ENCODE assay signal across 14 cellular contexts in genomic region chr12:48107252-48107613, GRCh38. TPM values are rescaled to one million over a fixed set of nuclear protein-coding genes. Genes with fewer than 3 reads are reported as not detected.
A peak's percentile ranks its signal among the peaks of the same experiment; 100 is the strongest.
DNase-seq lines count a peak whose midpoint lies in the region; ATAC-seq and TF ChIP-seq lines count a peak whose summit lies in the region.
"Had no signal": no experiment of that assay in that cellular context is flagged by ENCODE, and none has a peak within 500 bp of the region (broad histone marks: within the 10 kb centered on the region; RNA-seq: fewer than 3 reads in every experiment).

No MANE protein-coding gene starts in this region.

- no peaks in the 10 kb centered on the region for H3K27me3 Mint-ChIP-seq in activated T-cell treated with anti-CD3 and anti-CD28 coated beads, Interleukin-2, amount 50 U/mL, for 24 hours
- H3K27me3 Mint-ChIP-seq in effector memory CD8-positive, alpha-beta T cell = no peaks in the 10 kb centered on the region

- no peak for TF ChIP-seq CTCF in OCI-LY7 (conservative IDR thresholded peaks at IDR 0.05; ENCODE audit: low read length)

- peaks cover 43% of the 10 kb centered on the region for H3K4me1 Mint-ChIP-seq in activated T-cell treated with anti-CD3 and anti-CD28 coated beads, Interleukin-2, amount 50 U/mL, for 24 hours (ENCODE audit: low read depth)
- H3K4me1 Mint-ChIP-seq in effector memory CD8-positive, alpha-beta T cell (ENCODE audit: low read depth in 2 of 2) = peaks cover 24 to 34% of the 10 kb centered on the region in 2 donors
- peaks cover 41% of the 10 kb centered on the region for H3K4me1 Mint-ChIP-seq in stimulated activated effector memory CD8-positive, alpha-beta T cell treated with anti-CD3 and anti-CD28 coated beads, Interleukin-12 subunit alpha, Interleukin-12 subunit beta, amount 100 ng/mL, for 72 hours

- no peaks in the 10 kb centered on the region for H3K9me2 ChIP-seq in OCI-LY7 (ENCODE audit: insufficient read depth, low read length)

- no peaks in the 10 kb centered on the region for H3K9me3 Mint-ChIP-seq in activated T-cell treated with anti-CD3 and anti-CD28 coated beads, Interleukin-2, amount 50 U/mL, for 24 hours
- no peaks in the 10 kb centered on the region for H3K9me3 Mint-ChIP-seq in effector memory CD8-positive, alpha-beta T cell
- no peaks in the 10 kb centered on the region for H3K9me3 Mint-ChIP-seq in stimulated activated effector memory CD8-positive, alpha-beta T cell treated with anti-CD3 and anti-CD28 coated beads, Interleukin-12 subunit alpha, Interleukin-12 subunit beta, amount 100 ng/mL, for 72 hours

- no peaks in the 10 kb centered on the region for H4K20me1 ChIP-seq in OCI-LY7 (ENCODE audit: insufficient read depth, low read length)

- BruUV-seq in OCI-LY7 (replicated peaks; lab: Mats Ljungman, UMichigan) = no TSS peak

- no peak for DNase-seq in activated T-cell treated with anti-CD3 and anti-CD28 coated beads, Interleukin-2, amount 50 U/mL, for 24 hours
- no peak for DNase-seq in activated T-cell treated with anti-CD3 and anti-CD28 coated beads, Interleukin-2, amount 50 U/mL, for 1 hour
- DNase-seq in OCI-LY7 (ENCODE audit: low spot score) = peak; percentile 27
- no peak for DNase-seq in effector memory CD8-positive, alpha-beta T cell
- no peak for DNase-seq in stimulated activated effector memory CD8-positive, alpha-beta T cell treated with anti-CD3 and anti-CD28 coated beads, Interleukin-12 subunit alpha, Interleukin-12 subunit beta, amount 100 ng/mL, for 72 hours (ENCODE audit: low spot score in 2 of 2)
- no peak for DNase-seq in SIG-M5 (lab: John Stamatoyannopoulos, UW)
- DNase-seq: activated CD4-positive, alpha-beta T cell treated with anti-CD3 and anti-CD28 coated beads, Interleukin-2, amount 50 U/mL, for 48 hours; GDM1; NCI-H510A treated with DMSO at 0.1 percent for 48 hours; SJCRH30; stimulated activated CD4-positive, alpha-beta T cell treated with anti-CD3 and anti-CD28 coated beads, Interleukin-12 subunit alpha, Interleukin-12 subunit beta, amount 100 ng/mL, for 4 hours; stimulated activated CD8-positive, alpha-beta memory T cell treated with anti-CD3 and anti-CD28 coated beads, Interleukin-4, amount 100 ng/mL, for 48 hours had no signal

- H2AFZ ChIP-seq in OCI-LY7 (ENCODE audit: low read length) = peak overlapping the region; percentile 71; the same call in 1 of the 2 replicates

- peaks cover 33% of the 10 kb centered on the region for H3K79me2 ChIP-seq in OCI-LY7 (ENCODE audit: insufficient read depth, low read depth, low read length)

- peak overlapping the region; percentile 96 for H3K27ac Mint-ChIP-seq in activated T-cell treated with anti-CD3 and anti-CD28 coated beads, Interleukin-2, amount 50 U/mL, for 24 hours
- peak overlapping the region; percentile 98 to 99 for H3K27ac Mint-ChIP-seq in effector memory CD8-positive, alpha-beta T cell
- H3K27ac Mint-ChIP-seq in stimulated activated effector memory CD8-positive, alpha-beta T cell treated with anti-CD3 and anti-CD28 coated beads, Interleukin-12 subunit alpha, Interleukin-12 subunit beta, amount 100 ng/mL, for 72 hours = peak overlapping the region; percentile 97

- CTCF ChIA-PET in OCI-LY7 (lab: Charles Lee; ENCODE audit: unreplicated experiment) = interaction anchor here (0.8 to 1.3 kb wide), 2 partner anchors 12 to 76 kb away, joined by 3 to 4 read pairs; partner anchors contain the start of gene PFKM

- H3K4me1 ChIP-seq in OCI-LY7 (ENCODE audit: insufficient read depth, low read length, poor library complexity, severe bottlenecking) = peaks cover 36% of the 10 kb centered on the region

- H3K4me3 ChIP-seq in OCI-LY7 (ENCODE audit: low read depth, low read length, poor library complexity, severe bottlenecking) = peak overlapping the region; percentile 96

- H3K4me2 ChIP-seq in OCI-LY7 (ENCODE audit: low read length) = peak overlapping the region; percentile 96

- 0 out of 2 replicates have a peak, but pooled peaks cover 4% of the 10 kb centered on the region for H3K36me3 ChIP-seq in OCI-LY7 (ENCODE audit: insufficient read depth, low read length)
- H3K36me3 ChIP-seq: SJCRH30 had no signal

- ATAC-seq in effector memory CD8-positive, alpha-beta T cell (replicated peaks) = no peak
- no peak for ATAC-seq in stimulated activated effector memory CD8-positive, alpha-beta T cell treated with anti-CD3 and anti-CD28 coated beads, Interleukin-12 subunit alpha, Interleukin-12 subunit beta, amount 100 ng/mL, for 72 hours
- ATAC-seq in HG03139 (IDR thresholded peaks at IDR 0.05; ENCODE audit: unreplicated experiment) (no peak), HG02759 (IDR thresholded peaks at IDR 0.05; ENCODE audit: unreplicated experiment) (no peak)

- POLR2A ChIA-PET in OCI-LY7 (lab: Charles Lee) = interaction anchor here (0.6 to 7.3 kb wide), 7 partner anchors 12 to 409 kb away, joined by 3 to 62 read pairs (median 3); partner anchors contain the start of genes ASB8 and PFKM

- H3K27ac ChIP-seq in OCI-LY7 (ENCODE audit: low read depth, low read length, poor library complexity, severe bottlenecking) = peak overlapping the region; percentile 94

- peak overlapping the region; percentile 89 for H3K4me3 Mint-ChIP-seq in activated T-cell treated with anti-CD3 and anti-CD28 coated beads, Interleukin-2, amount 50 U/mL, for 24 hours
- peak overlapping the region; percentile 15 to 84 for H3K4me3 Mint-ChIP-seq in effector memory CD8-positive, alpha-beta T cell
- peak overlapping the region; percentile 84 for H3K4me3 Mint-ChIP-seq in stimulated activated effector memory CD8-positive, alpha-beta T cell treated with anti-CD3 and anti-CD28 coated beads, Interleukin-12 subunit alpha, Interleukin-12 subunit beta, amount 100 ng/mL, for 72 hours

- H3K9me3 ChIP-seq in OCI-LY7 (ENCODE audit: low read length) = no peaks in the 10 kb centered on the region
- H3K9me3 ChIP-seq: SJCRH30 had no signal

- intact Hi-C loops in OCI-LY7 (cut with micrococcal nuclease; ENCODE audit: unreplicated experiment) = loop anchor here (5.0 kb wide), 1 partner anchor 295 kb away; no protein-coding TSS in a partner anchor

- peaks cover 11% of the 10 kb centered on the region for H3K36me3 Mint-ChIP-seq in activated T-cell treated with anti-CD3 and anti-CD28 coated beads, Interleukin-2, amount 50 U/mL, for 24 hours (ENCODE audit: low read depth)
- peaks cover 11% of the 10 kb centered on the region for H3K36me3 Mint-ChIP-seq in effector memory CD8-positive, alpha-beta T cell (ENCODE audit: insufficient read depth)
- peaks cover 18% of the 10 kb centered on the region for H3K36me3 Mint-ChIP-seq in stimulated activated effector memory CD8-positive, alpha-beta T cell treated with anti-CD3 and anti-CD28 coated beads, Interleukin-12 subunit alpha, Interleukin-12 subunit beta, amount 100 ng/mL, for 72 hours

RNA-seq across cellular contexts. Expression of gene SENP1, which starts 1.4 kb away (rescaled TPM):
- 29.9 and 48.3 TPM in 2 replicates for total RNA-seq in OCI-LY7 (2014; rRNA removed; shearing (Covaris generic))
- total RNA-seq in OCI-LY7 (2022) = 54.7 and 63.5 TPM in 2 replicates

RNA-seq across cellular contexts. Expression of gene PFKM, which starts 11.9 kb away (rescaled TPM):
- 37.4 and 42.3 TPM in 2 replicates for total RNA-seq in OCI-LY7 (2014; rRNA removed; shearing (Covaris generic))
- 72.5 and 80.1 TPM in 2 replicates for total RNA-seq in OCI-LY7 (2022)

RNA-seq across cellular contexts. Expression of gene ASB8, which starts 50.1 kb away (rescaled TPM):
- 19.9 and 26.6 TPM in 2 replicates for total RNA-seq in OCI-LY7 (2014; rRNA removed; shearing (Covaris generic))
- 39.3 and 41.5 TPM in 2 replicates for total RNA-seq in OCI-LY7 (2022)
